In genomic region chr1:204763773-204764427, GRCh38 we compare ENCODE assay signal across 8 cellular contexts.
DNase-seq lines count a peak whose midpoint lies in the region; ATAC-seq lines count a peak whose summit lies in the region.

No MANE protein-coding gene starts in this region.

- peak; percentile 86 for ATAC-seq in HG03432 (IDR thresholded peaks at IDR 0.05; ENCODE audit: unreplicated experiment)

- DNase-seq in NCI-H1436 (lab: John Stamatoyannopoulos, UW) = peak; percentile 81
- no peak for DNase-seq in NCI-H1436 treated with DMSO at 0.1 percent for 48 hours (lab: John Stamatoyannopoulos, UW)
- DNase-seq in NCI-H748 treated with DMSO at 0.1 percent for 48 hours (lab: John Stamatoyannopoulos, UW) = peak; percentile 46
- peak; percentile 67 to 73 for DNase-seq in activated CD4-positive, alpha-beta T cell treated with anti-CD3 and anti-CD28 coated beads, Interleukin-2, amount 50 U/mL, for 48 hours
- peak; percentile 80 for DNase-seq in ecto neural progenitor cell (ENCODE audit: low spot score)
- peak; percentile 78 for DNase-seq in medulla oblongata (ENCODE audit: extremely low spot score)
- peak; percentile 40 for DNase-seq in stimulated activated CD8-positive, alpha-beta memory T cell treated with anti-CD3 and anti-CD28 coated beads, Interleukin-15, amount 100 ng/mL, for 1 hour (ENCODE audit: low read depth)
